In genomic region chr18:59814872-59815271, GRCh38 we compare ENCODE assay signal across 15 cellular contexts.
DNase-seq lines count a peak whose midpoint lies in the region; ATAC-seq and TF ChIP-seq lines count a peak whose summit lies in the region.
"Had no signal": no experiment of that assay in that cellular context is flagged by ENCODE, and none has a peak within 500 bp of the region (broad histone marks: within the 10 kb centered on the region; RNA-seq: fewer than 3 reads in every experiment).

No MANE protein-coding gene starts in this region.

- no peak for ATAC-seq in GM18505 (IDR thresholded peaks at IDR 0.05; ENCODE audit: unreplicated experiment)
- ATAC-seq: GM12878 had no signal

- in situ Hi-C loops in astrocyte of the spinal cord (cut with HindIII; ENCODE audit: low sequenced_read_pairs) = no loop called here
- in situ Hi-C loops in GM13976 (cut with MboI; ENCODE audit: low sequenced_read_pairs, unreplicated experiment) = no loop called here

- DNase-seq in AG04449 (ENCODE audit: low read depth, low spot score) (peak; percentile 83), HS-27A (ENCODE audit: low read depth) (peak; percentile 69), astrocyte of the spinal cord (ENCODE audit: low read depth, low spot score) (peak; percentile 80), kidney tubule cell (ENCODE audit: low spot score) (peak; percentile 92), GM13976 (ENCODE audit: low spot score) (no peak), NCI-H2081 treated with DMSO at 0.1 percent for 48 hours (lab: John Stamatoyannopoulos, UW) (no peak), cerebellum (ENCODE audit: low spot score) (no peak)
- DNase-seq: activated CD8-positive, alpha-beta memory T cell treated with anti-CD3 and anti-CD28 coated beads, Interleukin-2, amount 50 U/mL, for 4 hours; activated naive CD4-positive, alpha-beta T cell treated with anti-CD3 and anti-CD28 coated beads, Interleukin-2, amount 10 ng/mL, durations not matched to agents 7 days and 5 days; DMS53; MG63; spleen; testis had no signal

- no peak overlapping the region for H3K4me3 ChIP-seq in AG04449 (ENCODE audit: low read depth, low read length)
- no peak overlapping the region for H3K4me3 ChIP-seq in astrocyte of the spinal cord (ENCODE audit: low read depth, low read length)
- H3K4me3 ChIP-seq: GM12878, MG63, spleen, testis had no signal

- no peak for TF ChIP-seq POLR2A in GM18505 (IDR thresholded peaks at IDR 0.05; ENCODE audit: borderline replicate concordance, extremely low read depth, insufficient read depth, insufficient read length)

- TF ChIP-seq CTCF in AG04449 (IDR thresholded peaks at IDR 0.05; ENCODE audit: insufficient read depth, low read length, missing control alignments) (no peak), astrocyte of the spinal cord (IDR thresholded peaks at IDR 0.05; ENCODE audit: low read depth, low read length) (no peak), GM13976 (IDR thresholded peaks at IDR 0.05; ENCODE audit: borderline replicate concordance, control extremely low read depth, extremely low read depth, insufficient read depth, missing control alignments) (no peak)

- CTCF ChIA-PET in AG04449 (lab: Yijun Ruan, JAX) = interaction anchor here (1.0 to 2.5 kb wide), 5 partner anchors 16 to 355 kb away, joined by 3 to 8 read pairs (median 5); partner anchors contain the start of gene CCBE1

- POLR2A ChIA-PET in AG04449 (lab: Yijun Ruan, JAX) = interaction anchor here (0.7 to 0.8 kb wide), 2 partner anchors 45 to 89 kb away, joined by 3 to 5 read pairs; no protein-coding TSS in a partner anchor

Comparison
In these comparisons a context has a peak if more than half of its experiments do, and no peak if none do; other contexts are left out.
1. DNase-seq: peak in AG04449 (single experiment), HS-27A (single experiment), astrocyte of the spinal cord (single experiment) and kidney tubule cell (single experiment); none in GM13976 (single experiment), NCI-H2081 treated with DMSO at 0.1 percent for 48 hours (single experiment) and cerebellum (single experiment).